In the genomic region with DNA sequence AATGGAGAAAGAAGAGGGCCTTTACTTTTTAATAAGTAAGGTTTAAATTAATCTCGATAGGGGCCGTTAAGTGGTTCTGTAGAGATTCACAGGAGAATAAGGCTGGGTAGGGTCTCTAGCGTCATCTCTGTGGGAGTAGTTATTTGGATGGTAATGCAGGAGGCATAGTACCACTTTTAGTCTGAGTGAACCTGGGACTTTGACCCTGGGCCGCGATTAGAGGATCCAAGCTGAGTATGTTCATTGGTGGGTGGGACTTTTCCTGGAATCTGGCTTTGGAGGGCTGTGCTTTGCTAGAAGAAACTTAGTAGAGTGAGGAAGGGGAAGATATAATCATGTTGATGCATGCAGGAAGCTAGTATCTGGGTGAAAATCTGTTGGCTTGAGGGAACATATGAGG, we compare ENCODE assay signal across 14 cellular contexts. TPM values are rescaled to one million over a fixed set of nuclear protein-coding genes. Genes with fewer than 3 reads are reported as not detected.
DNase-seq lines count a peak whose midpoint lies in the region; ATAC-seq and TF ChIP-seq lines count a peak whose summit lies in the region.
"Had no signal": no experiment of that assay in that cellular context is flagged by ENCODE, and none has a peak within 500 bp of the region (broad histone marks: within the 10 kb centered on the region; RNA-seq: fewer than 3 reads in every experiment).

No MANE protein-coding gene starts in this region.

- BruUV-seq in Calu3 (replicated peaks; lab: Mats Ljungman, UMichigan) = no TSS peak
- BruUV-seq in IMR-90 (replicated peaks; lab: Mats Ljungman, UMichigan) = no TSS peak

- DNase-seq in Calu3 (no peak), IMR-90 (no peak), hepatocyte (ENCODE audit: low spot score) (peak; percentile 56), prostate gland (ENCODE audit: low spot score) (no peak), GOT3 (lab: John Stamatoyannopoulos, UW) (no peak), HPDE6-E6E7 (ENCODE audit: extremely low spot score) (no peak), sciatic nerve (ENCODE audit: low spot score) (no peak)
- DNase-seq: brain microvascular endothelial cell; NCI-H2107; posterior cingulate gyrus; stimulated activated CD4-positive, alpha-beta T cell treated with anti-CD3 and anti-CD28 coated beads, Interleukin-4, amount 100 ng/mL, for 4 hours had no signal

- no peak overlapping the region for H4K91ac ChIP-seq in IMR-90 (ENCODE audit: insufficient read depth, low read depth, low read length)

- no peak overlapping the region; the same call in 1 of the 2 replicates for H3K9ac ChIP-seq in IMR-90 (ENCODE audit: low read depth, low read length)

- H2AFZ ChIP-seq in IMR-90 (replicated peaks; ENCODE audit: low read length, poor library complexity) (no peak overlapping the region), hepatocyte (no peak overlapping the region)

- in situ Hi-C loops in IMR-90 (cut with MboI; ENCODE audit: low sequenced_read_pairs) = no loop called here

- dilution Hi-C loops in IMR-90 (cut with HindIII; ENCODE audit: low sequenced_read_pairs, unreplicated experiment) = no loop called here

- intact Hi-C loops in Calu3 (cut with micrococcal nuclease; ENCODE audit: unreplicated experiment) = no loop called here
- intact Hi-C loops in IMR-90 (cut with micrococcal nuclease) = loop anchor here (10.0 kb wide), 1 partner anchor 987 kb away; no protein-coding TSS in a partner anchor
- intact Hi-C loops in prostate gland (cut with DNase I) = loop anchor here (5.0 kb wide), 1 partner anchor 49 kb away; no protein-coding TSS in a partner anchor
- intact Hi-C loops in sciatic nerve (cut with DNase I) = no loop called here

- no peaks in the 10 kb centered on the region for H3K27me3 Mint-ChIP-seq in Calu3 (ENCODE audit: unreplicated experiment)
- H3K27me3 Mint-ChIP-seq: stimulated activated naive CD8-positive, alpha-beta T cell treated with anti-CD3 and anti-CD28 coated beads, Interleukin-15, Interleukin-2, amounts not matched to agents 100 ng/mL and 50 ng/mL, for 24 hours had no signal

- no peak for ATAC-seq in IMR-90 (ENCODE audit: low read depth)
- ATAC-seq in sciatic nerve = no peak
- ATAC-seq: WTC11 had no signal

- CTCF ChIA-PET in Calu3 (lab: Charles Lee) = interaction anchor here (1.8 kb wide), 1 partner anchor 413 kb away, joined by 5 read pairs; a partner anchor contains a TSS
- CTCF ChIA-PET in IMR-90 (lab: Yijun Ruan, JAX) = no interaction called here

- H2BK20ac ChIP-seq in IMR-90 (ENCODE audit: low read depth, low read length) = no peak overlapping the region

- peaks cover 72% of the 10 kb centered on the region for H3K4me1 Mint-ChIP-seq in Calu3 (ENCODE audit: low read depth, unreplicated experiment)

- no peak overlapping the region for H2BK120ac ChIP-seq in IMR-90 (ENCODE audit: low read depth, low read length)

- H3K27me3 ChIP-seq in IMR-90 (ENCODE audit: control insufficient read depth, insufficient read depth, low read length) (no peaks in the 10 kb centered on the region), hepatocyte (no peaks in the 10 kb centered on the region), prostate gland (replicated peaks; ENCODE audit: insufficient read depth) (no peaks in the 10 kb centered on the region)
- H3K27me3 ChIP-seq: brain microvascular endothelial cell had no signal

- no peaks in the 10 kb centered on the region for H3K9me2 ChIP-seq in hepatocyte (replicated peaks; ENCODE audit: insufficient read depth)

- peak overlapping the region; percentile 11 for H3K27ac Mint-ChIP-seq in Calu3 (ENCODE audit: unreplicated experiment)
- H3K27ac Mint-ChIP-seq: WTC11 had no signal

- H3K4me3 ChIP-seq in IMR-90 (ENCODE audit: insufficient read depth, low read depth, low read length) (no peak overlapping the region), hepatocyte (no peak overlapping the region), prostate gland (no peak overlapping the region)

- no peak for TF ChIP-seq CTCF in Calu3 (IDR thresholded peaks at IDR 0.05; ENCODE audit: unreplicated experiment)
- no peak for TF ChIP-seq CTCF in IMR-90 (conservative IDR thresholded peaks at IDR 0.05; ENCODE audit: low read depth, low read length)
- TF ChIP-seq CTCF in hepatocyte (IDR thresholded peaks at IDR 0.05; ENCODE audit: poor library complexity) = no peak
- no peak for TF ChIP-seq CTCF in prostate gland (IDR thresholded peaks at IDR 0.05)

- H3K36me3 ChIP-seq in IMR-90 (ENCODE audit: control insufficient read depth, insufficient read depth, low read length) (peaks cover 5% of the 10 kb centered on the region), hepatocyte (replicated peaks; ENCODE audit: insufficient read depth, low read depth) (no peaks in the 10 kb centered on the region), prostate gland (no peaks in the 10 kb centered on the region)

- H3K14ac ChIP-seq in IMR-90 (replicated peaks; ENCODE audit: low read depth, low read length) = no peak overlapping the region; the same call in 1 of the 2 replicates

- no peak overlapping the region for H4K8ac ChIP-seq in IMR-90 (ENCODE audit: low read depth in 2 of 2, low read length in 2 of 2)

- no peak overlapping the region for H3K56ac ChIP-seq in IMR-90 (ENCODE audit: extremely low read depth, insufficient read depth, low read length)

- H3K36me3 Mint-ChIP-seq in Calu3 (ENCODE audit: insufficient read depth, unreplicated experiment) = peaks cover 37% of the 10 kb centered on the region
- H3K36me3 Mint-ChIP-seq: WTC11 had no signal

- H3K79me1 ChIP-seq in IMR-90 (ENCODE audit: low read depth in 1 of 2, low read length in 2 of 2) = peaks cover 24 to 80% of the 10 kb centered on the region in 2 experiments

- H3K79me2 ChIP-seq in hepatocyte = peaks cover 89% of the 10 kb centered on the region

- 100% methylated on average over 5 of the region's 5 CpGs; no CpG with 5 or more reads in 1 of the 2 experiments for WGBS in IMR-90 (ENCODE audit: extremely low coverage in 2 of 2, insufficient read length in 1 of 2), 2 experiments
- 56% methylated on average over 5 of the region's 5 CpGs for WGBS in hepatocyte (ENCODE audit: low lambda C conversion rate, missing lambda C conversion rate)
- 59% methylated on average over 5 of the region's 5 CpGs for WGBS in prostate gland

- peaks cover 35% of the 10 kb centered on the region for H3K9me1 ChIP-seq in IMR-90 (ENCODE audit: insufficient read depth, low read length)

- 0 out of 2 replicates have a peak overlapping the region, but pooled peaks have one; percentile 36 for H3K23ac ChIP-seq in IMR-90 (ENCODE audit: low read depth, low read length)

- peaks cover 20% of the 10 kb centered on the region for H3K4me1 ChIP-seq in IMR-90 (ENCODE audit: control insufficient read depth, insufficient read depth, low read length)
- H3K4me1 ChIP-seq in hepatocyte (ENCODE audit: insufficient read depth) = peaks cover 38% of the 10 kb centered on the region
- H3K4me1 ChIP-seq in prostate gland (replicated peaks) = peaks cover 13% of the 10 kb centered on the region

- H2BK15ac ChIP-seq in IMR-90 (ENCODE audit: low read depth, low read length) = no peak overlapping the region

- POLR2A ChIA-PET in IMR-90 (lab: Charles Lee; ENCODE audit: unreplicated experiment) = no interaction called here

- H3K4ac ChIP-seq in IMR-90 (ENCODE audit: low read depth, low read length) = no peak overlapping the region

- H4K20me1 ChIP-seq in IMR-90 (ENCODE audit: insufficient read depth, low read length) = peaks cover 60% of the 10 kb centered on the region
- peaks cover 20% of the 10 kb centered on the region for H4K20me1 ChIP-seq in hepatocyte (ENCODE audit: insufficient read depth, poor library complexity, severe bottlenecking)

- H3K27ac ChIP-seq in IMR-90 (ENCODE audit: insufficient read depth, low read length) (no peak overlapping the region), hepatocyte (peak overlapping the region; percentile 43), prostate gland (peak overlapping the region; percentile 37 to 91)
- H3K27ac ChIP-seq: brain microvascular endothelial cell had no signal

- H2AK5ac ChIP-seq in IMR-90 (ENCODE audit: low read depth, low read length) = no peak overlapping the region

- H3K18ac ChIP-seq in IMR-90 (ENCODE audit: low read depth, low read length) = no peak overlapping the region

- H4K5ac ChIP-seq in IMR-90 (ENCODE audit: low read depth, low read length) = no peak overlapping the region

- H3K9me3 Mint-ChIP-seq in Calu3 (ENCODE audit: low read depth, unreplicated experiment) = peaks cover 2% of the 10 kb centered on the region
- H3K9me3 Mint-ChIP-seq: activated T-helper 2 cell treated with anti-CD3 and anti-CD28 coated beads, Interferon-gamma antibody, Interleukin-2, Interleukin-4, amounts not matched to agents 10 μg/mL and 5 μg/mL and 100 μg/mL, durations not matched to agents 14 hours and 24 hours and 36 hours; stimulated activated naive CD8-positive, alpha-beta T cell treated with anti-CD3 and anti-CD28 coated beads, Interleukin-15, Interleukin-2, amounts not matched to agents 100 ng/mL and 50 ng/mL, for 24 hours; WTC11 had no signal

- no peak for TF ChIP-seq RAD21 in IMR-90 (IDR thresholded peaks at IDR 0.05; ENCODE audit: low read length)

- no peak overlapping the region for H3K4me2 ChIP-seq in IMR-90 (ENCODE audit: low read depth, low read length)
- H3K4me2 ChIP-seq in hepatocyte = peak overlapping the region; percentile 82

- H2AK9ac ChIP-seq in IMR-90 (replicated peaks; ENCODE audit: low read depth, low read length, poor library complexity) = no peak overlapping the region

- H3K9me3 ChIP-seq in IMR-90 (ENCODE audit: control insufficient read depth, insufficient read depth, low read length) (no peaks in the 10 kb centered on the region), hepatocyte (ENCODE audit: low read depth) (no peaks in the 10 kb centered on the region), prostate gland (no peaks in the 10 kb centered on the region)

- no peak overlapping the region for H2BK5ac ChIP-seq in IMR-90 (ENCODE audit: low read depth, low read length, poor library complexity, severe bottlenecking)

- TF ChIP-seq POLR2A in IMR-90 (IDR thresholded peaks at IDR 0.05; ENCODE audit: low read depth, low read length) (no peak), prostate gland (IDR thresholded peaks at IDR 0.05) (no peak)

- H3K4me3 Mint-ChIP-seq in Calu3 (ENCODE audit: low read depth, unreplicated experiment) = peak overlapping the region; percentile 26
- H3K4me3 Mint-ChIP-seq: stimulated activated naive CD8-positive, alpha-beta T cell treated with anti-CD3 and anti-CD28 coated beads, Interleukin-15, Interleukin-2, amounts not matched to agents 100 ng/mL and 50 ng/mL, for 24 hours; WTC11 had no signal

TF ChIP-seq in IMR-90, 13 proteins besides CTCF, POLR2A, EP300 and RAD21 (continues in another document):
- no peak for TF ChIP-seq CEBPB (IDR thresholded peaks at IDR 0.05; ENCODE audit: low read depth, low read length)

RNA-seq across cellular contexts. Expression of a gene that starts 4.0 kb away (rescaled TPM):
- total RNA-seq in Calu3 (2022) (219 and 264 TPM in 2 replicates), IMR-90 (2012; rRNA removed) (111 and 130 TPM in 2 replicates), hepatocyte (67.7 and 73.8 TPM in 2 replicates), prostate gland (100 to 1,000 TPM; 219 to 248 TPM), sciatic nerve (231 TPM)
- polyA plus RNA-seq in IMR-90 (2012; rRNA removed) (16.0 and 17.6 TPM in 2 replicates), hepatocyte (46.9 and 53.2 TPM in 2 replicates)
- polyA plus RNA-seq in IMR-90 (2012; cell fraction: cytosol; rRNA removed) = 7.4 and 10.6 TPM in 2 replicates
- 35.2 and 36.9 TPM in 2 replicates for polyA plus RNA-seq in IMR-90 (2012; cell fraction: nucleus; rRNA removed; ENCODE audit: low replicate concordance)

Comparison
In these comparisons a context has a peak if more than half of its experiments do, and no peak if none do; other contexts are left out.
1. intact Hi-C loops: an anchor here in IMR-90 (10.0 kb wide) and prostate gland (5.0 kb wide); none called in Calu3 and sciatic nerve.